In genomic region chr1:230633469-230633868, GRCh38 we compare ENCODE assay signal across 13 cellular contexts.
"Had no signal": no experiment of that assay in that cellular context is flagged by ENCODE, and none has a peak within 500 bp of the region (broad histone marks: within the 10 kb centered on the region; RNA-seq: fewer than 3 reads in every experiment).

No MANE protein-coding gene starts in this region.

- ATAC-seq: activated CD8-positive, alpha-beta T cell treated with anti-CD3 and anti-CD28 coated beads for 36 hours; activated naive CD8-positive, alpha-beta T cell treated with anti-CD3 and anti-CD28 coated beads, Interleukin-2, amount 50 U/mL, for 24 hours; heart right ventricle; left ventricle myocardium superior had no signal

- H3K4me3 ChIP-seq: esophagus squamous epithelium, heart right ventricle, stomach, thoracic aorta had no signal

- DNase-seq: activated CD4-positive, alpha-beta T cell treated with anti-CD3 and anti-CD28 coated beads for 4 hours; activated CD8-positive, alpha-beta memory T cell treated with anti-CD3 and anti-CD28 coated beads, Interleukin-2, amount 50 U/mL, for 4 hours; activated CD8-positive, alpha-beta T cell treated with anti-CD3 and anti-CD28 coated beads for 36 hours; activated naive CD4-positive, alpha-beta T cell treated with Interleukin-2 at 50 U/mL for 16 hours; activated naive CD8-positive, alpha-beta T cell treated with anti-CD3 and anti-CD28 coated beads, Interleukin-2, amount 50 U/mL, for 24 hours; esophagus squamous epithelium; heart right ventricle; islet precursor cell; left ventricle myocardium superior; stimulated activated CD4-positive, alpha-beta T cell treated with anti-CD3 and anti-CD28 coated beads, Interleukin-4, amount 100 ng/mL, for 1 hour; stomach had no signal

- H3K4me1 ChIP-seq: esophagus squamous epithelium, heart right ventricle, stomach had no signal

- H3K27ac ChIP-seq: esophagus squamous epithelium, heart right ventricle, stomach, thoracic aorta, VCaP had no signal

- H3K4me3 Mint-ChIP-seq: activated CD8-positive, alpha-beta T cell treated with anti-CD3 and anti-CD28 coated beads for 36 hours; activated naive CD8-positive, alpha-beta T cell treated with anti-CD3 and anti-CD28 coated beads, Interleukin-2, amount 50 U/mL, for 24 hours had no signal

- H3K36me3 ChIP-seq: esophagus squamous epithelium, heart right ventricle, stomach, thoracic aorta had no signal

- H3K9me3 ChIP-seq: esophagus squamous epithelium, heart right ventricle, stomach, thoracic aorta had no signal

- H3K9me3 Mint-ChIP-seq: activated CD8-positive, alpha-beta T cell treated with anti-CD3 and anti-CD28 coated beads for 36 hours; activated naive CD8-positive, alpha-beta T cell treated with anti-CD3 and anti-CD28 coated beads, Interleukin-2, amount 50 U/mL, for 24 hours had no signal

- H3K27ac Mint-ChIP-seq: activated CD8-positive, alpha-beta T cell treated with anti-CD3 and anti-CD28 coated beads for 36 hours; activated naive CD8-positive, alpha-beta T cell treated with anti-CD3 and anti-CD28 coated beads, Interleukin-2, amount 50 U/mL, for 24 hours had no signal
